1 cellular context compared by ENCODE assay signal in genomic region chr11:134661660-134662059, GRCh38.
TF ChIP-seq lines count a peak whose summit lies in the region.

No MANE protein-coding gene starts in this region.

TF ChIP-seq in WTC11, 78 proteins besides CTCF, POLR2A, EP300 and RAD21 (continued from another document):
- TF ChIP-seq E2F5 (CRISPR knock-in tag; IDR thresholded peaks at IDR 0.05) (no peak), ZNF532 (CRISPR knock-in tag; IDR thresholded peaks at IDR 0.05; ENCODE audit: borderline replicate concordance) (no peak), NFE2L1 (CRISPR knock-in tag; IDR thresholded peaks at IDR 0.05) (no peak), RORB (CRISPR knock-in tag; IDR thresholded peaks at IDR 0.05) (no peak)
